In genomic region chr1:201535778-201536245, GRCh38 we compare ENCODE assay signal across 1 cellular context.
A peak's percentile ranks its signal among the peaks of the same experiment; 100 is the strongest.
TF ChIP-seq lines count a peak whose summit lies in the region.

No MANE protein-coding gene starts in this region.

TF ChIP-seq in K562, 482 proteins besides CTCF, POLR2A, EP300 and RAD21 (continued from another document):
- TF ChIP-seq CBFA2T2 (conservative IDR thresholded peaks at IDR 0.05) (no peak), FOXK2 (conservative IDR thresholded peaks at IDR 0.05 in 1 of 2, IDR thresholded peaks at IDR 0.05 in 1 of 2; ENCODE audit: low read depth in 2 of 2) (no peak), NFXL1 (CRISPR knock-in tag; IDR thresholded peaks at IDR 0.05) (no peak), E2F1 (CRISPR knock-in tag; IDR thresholded peaks at IDR 0.05) (no peak), GATAD2B (IDR thresholded peaks at IDR 0.05; ENCODE audit: borderline replicate concordance) (no peak), PKNOX1 (IDR thresholded peaks at IDR 0.05) (no peak), ESRRB (CRISPR knock-in tag; IDR thresholded peaks at IDR 0.05; ENCODE audit: borderline replicate concordance) (no peak), REST (CRISPR knock-in tag; IDR thresholded peaks at IDR 0.05; ENCODE audit: low read depth) (no peak), PML (IDR thresholded peaks at IDR 0.05; ENCODE audit: low read length) (no peak), PREB (CRISPR knock-in tag; IDR thresholded peaks at IDR 0.05) (no peak), ZFPM2 (CRISPR knock-in tag; IDR thresholded peaks at IDR 0.05) (no peak), TAF1 (IDR thresholded peaks at IDR 0.05; ENCODE audit: control insufficient read depth, extremely low read depth, insufficient read depth, low read length, severe bottlenecking) (no peak), POLR2AphosphoS5 (IDR thresholded peaks at IDR 0.05; ENCODE audit: control insufficient read depth, insufficient read depth, low read depth, low read length) (no peak), RERE (CRISPR knock-in tag; IDR thresholded peaks at IDR 0.05; ENCODE audit: borderline replicate concordance) (no peak), EHMT2 (IDR thresholded peaks at IDR 0.05) (no peak), ZNF584 (CRISPR knock-in tag; IDR thresholded peaks at IDR 0.05; ENCODE audit: low read depth) (0 out of 2 replicates have a peak, but pooled peaks have one; percentile 38), HMGXB4 (CRISPR knock-in tag; IDR thresholded peaks at IDR 0.05) (no peak), ZBTB26 (CRISPR knock-in tag; IDR thresholded peaks at IDR 0.05) (no peak), MTA3 (IDR thresholded peaks at IDR 0.05; ENCODE audit: borderline replicate concordance) (no peak), PHB2 (IDR thresholded peaks at IDR 0.05; ENCODE audit: low read depth) (no peak)
